In the genomic region with DNA sequence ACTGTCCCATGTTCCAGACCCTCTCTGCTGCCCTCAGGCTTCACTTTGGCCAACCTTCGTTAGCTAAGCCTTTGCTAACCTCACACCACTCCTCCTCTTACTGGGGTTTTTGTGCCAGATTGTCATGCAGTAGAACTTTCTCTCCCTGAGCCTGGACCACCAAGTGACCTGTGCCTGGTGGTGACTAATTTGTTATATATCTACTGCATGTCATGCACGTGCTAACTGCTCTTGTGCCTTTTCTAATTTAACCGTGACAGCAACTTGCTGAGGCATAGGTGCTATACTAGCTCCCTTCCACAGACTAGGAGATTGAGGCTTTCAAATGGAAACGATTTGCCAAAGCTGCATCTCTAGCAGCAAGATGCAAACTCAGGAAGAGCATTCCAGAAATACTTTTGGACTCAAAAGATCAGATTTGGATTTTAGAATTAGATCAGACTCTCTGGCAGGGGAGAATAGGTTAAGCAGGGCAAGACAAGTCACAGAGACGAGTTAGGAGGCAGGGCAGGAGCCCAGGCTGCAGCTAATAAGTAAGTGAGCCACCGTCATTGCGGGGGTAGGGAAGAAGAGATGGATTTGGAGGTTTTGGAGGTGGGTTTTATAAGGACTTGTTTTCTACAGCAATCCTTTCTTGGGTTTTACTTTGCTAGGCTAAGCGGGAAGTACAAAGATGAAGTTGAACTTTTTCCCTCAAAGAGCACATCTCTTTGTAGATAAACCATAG, we compare ENCODE assay signal across 13 cellular contexts. TPM values are rescaled to one million over a fixed set of nuclear protein-coding genes. Genes with fewer than 3 reads are reported as not detected.
DNase-seq lines count a peak whose midpoint lies in the region; ATAC-seq, FAIRE-seq and TF ChIP-seq lines count a peak whose summit lies in the region.
"Had no signal": no experiment of that assay in that cellular context is flagged by ENCODE, and none has a peak within 500 bp of the region (broad histone marks: within the 10 kb centered on the region; RNA-seq: fewer than 3 reads in every experiment).

No MANE protein-coding gene starts in this region.

- H3K4me1 ChIP-seq in Caco-2 = 0 out of 2 replicates have a peak, but pooled peaks cover 3% of the 10 kb centered on the region

- DNase-seq in Caco-2 (no peak), bronchial epithelial cell (ENCODE audit: low read depth) (no peak), nephron progenitor cell (no peak), NCI-H748 treated with DMSO at 0.1 percent for 48 hours (lab: John Stamatoyannopoulos, UW) (no peak), HuH-7.5 (ENCODE audit: low spot score) (no peak)
- DNase-seq: activated gamma-delta T cell, DMS153, left cardiac atrium, NCI-H2029 had no signal

- POLR2A ChIA-PET in Caco-2 (lab: Charles Lee) = no interaction called here

- FAIRE-seq in bronchial epithelial cell (lab: Jason Lieb, UNC) = peak; percentile 68
- FAIRE-seq: K562 had no signal

- peak overlapping the region; percentile 84 for H3K4me3 Mint-ChIP-seq in Caco-2 (ENCODE audit: unreplicated experiment)
- peak overlapping the region; percentile 59 to 100 (median 100) for H3K4me3 Mint-ChIP-seq in IgD-negative memory B cell
- peak overlapping the region; percentile 93 for H3K4me3 Mint-ChIP-seq in nephron progenitor cell

- H3K27me3 Mint-ChIP-seq in Caco-2 (ENCODE audit: insufficient read depth, unreplicated experiment) (no peaks in the 10 kb centered on the region), IgD-negative memory B cell (no peaks in the 10 kb centered on the region), nephron progenitor cell (ENCODE audit: low read depth, poor library complexity) (peaks cover 9% of the 10 kb centered on the region)

- H3K36me3 ChIP-seq in Caco-2 (ENCODE audit: control insufficient read depth, insufficient read depth, low read length) (no peaks in the 10 kb centered on the region), bronchial epithelial cell (ENCODE audit: control insufficient read depth, insufficient read depth, low read length) (peaks cover 5% of the 10 kb centered on the region)

- intact Hi-C loops in Caco-2 (cut with micrococcal nuclease; ENCODE audit: unreplicated experiment) = no loop called here

- H3K4me3 ChIP-seq in Caco-2 (ENCODE audit: low read depth, low read length) (no peak overlapping the region), bronchial epithelial cell (ENCODE audit: low read depth, low read length) (no peak overlapping the region)

- CTCF ChIA-PET in Caco-2 (lab: Charles Lee) = no interaction called here

- no peak overlapping the region for H3K27ac Mint-ChIP-seq in Caco-2 (ENCODE audit: unreplicated experiment)
- H3K27ac Mint-ChIP-seq in IgD-negative memory B cell = peak overlapping the region; percentile 37 to 67 (median 59)
- H3K27ac Mint-ChIP-seq in nephron progenitor cell = no peak overlapping the region

- peaks cover 16% of the 10 kb centered on the region for H3K4me1 Mint-ChIP-seq in Caco-2 (ENCODE audit: low read depth, unreplicated experiment)
- H3K4me1 Mint-ChIP-seq in IgD-negative memory B cell = peaks cover 24 to 28% (median 28%) of the 10 kb centered on the region in 3 donors
- H3K4me1 Mint-ChIP-seq in nephron progenitor cell = peaks cover 42% of the 10 kb centered on the region

- H3K9me3 ChIP-seq in Caco-2 = no peaks in the 10 kb centered on the region
- H3K9me3 ChIP-seq: psoas muscle had no signal

- no TSS peak for BruUV-seq in Caco-2 (replicated peaks; lab: Mats Ljungman, UMichigan)

- H3K36me3 Mint-ChIP-seq in Caco-2 (ENCODE audit: insufficient read depth, unreplicated experiment) (peaks cover 8% of the 10 kb centered on the region), IgD-negative memory B cell (peaks cover 1% of the 10 kb centered on the region), nephron progenitor cell (ENCODE audit: low read depth) (peaks cover 5% of the 10 kb centered on the region)

- H3K9me3 Mint-ChIP-seq in Caco-2 (ENCODE audit: unreplicated experiment) (no peaks in the 10 kb centered on the region), IgD-negative memory B cell (no peaks in the 10 kb centered on the region), nephron progenitor cell (no peaks in the 10 kb centered on the region)

- H3K27me3 ChIP-seq in Caco-2 (replicated peaks; ENCODE audit: control insufficient read depth, insufficient read depth, low read length) (no peaks in the 10 kb centered on the region), bronchial epithelial cell (ENCODE audit: control insufficient read depth, insufficient read depth, low read length) (no peaks in the 10 kb centered on the region)

- no peak for ATAC-seq in GM18502 (IDR thresholded peaks at IDR 0.05; ENCODE audit: poor library complexity, unreplicated experiment)
- ATAC-seq: K562, left cardiac atrium, psoas muscle had no signal

- TF ChIP-seq CTCF in Caco-2 (IDR thresholded peaks at IDR 0.05; ENCODE audit: insufficient read depth in 1 of 2, low read depth in 1 of 2, low read length in 1 of 2, severe bottlenecking in 1 of 2, unreplicated experiment in 1 of 2) (no peak), bronchial epithelial cell (IDR thresholded peaks at IDR 0.05; ENCODE audit: insufficient read depth, low read length, severe bottlenecking) (no peak), nephron progenitor cell (IDR thresholded peaks at IDR 0.05) (no peak)

RNA-seq across cellular contexts. Expression of gene PPP1R7, which starts 1.8 kb away (rescaled TPM):
- 30.0 and 32.5 TPM in 2 replicates for total RNA-seq in Caco-2 (2022)
- polyA plus RNA-seq in IgD-negative memory B cell = 94.7 TPM
- total RNA-seq in bronchial epithelial cell = 32.4 and 51.2 TPM in 2 replicates

RNA-seq across cellular contexts. Expression of gene PASK, which starts 2.8 kb away (rescaled TPM):
- total RNA-seq in Caco-2 (2022) (21.1 and 21.2 TPM in 2 replicates), bronchial epithelial cell (2.8 and 2.9 TPM in 2 replicates)
- polyA plus RNA-seq in IgD-negative memory B cell = 10.3 TPM

RNA-seq across cellular contexts. Expression of gene ANO7, which starts 36.4 kb away (rescaled TPM):
- total RNA-seq in Caco-2 (2022) = 4.1 and 4.7 TPM in 2 replicates
- not detected for polyA plus RNA-seq in IgD-negative memory B cell
- total RNA-seq in bronchial epithelial cell = under 0.01 and 0.13 TPM in 2 replicates

RNA-seq across cellular contexts. Expression of gene MTERF4, which starts 50.0 kb away (rescaled TPM):
- total RNA-seq in Caco-2 (2022) (19.6 and 22.2 TPM in 2 replicates), bronchial epithelial cell (35.5 and 35.7 TPM in 2 replicates)
- 65.6 TPM for polyA plus RNA-seq in IgD-negative memory B cell

Comparison
In these comparisons a context has a peak if more than half of its experiments do, and no peak if none do; other contexts are left out.
1. H3K27ac Mint-ChIP-seq: peak in IgD-negative memory B cell (3 of 3); none in Caco-2 (single experiment) and nephron progenitor cell (single experiment).
2. Peak in every context shown above with its lines, with median percentiles within 50 percentile points of each other: H3K4me3 Mint-ChIP-seq.